ENCODE assay signal across 16 cellular contexts in genomic region chr12:16352481-16352880, GRCh38. TPM values are rescaled to one million over a fixed set of nuclear protein-coding genes. Genes with fewer than 3 reads are reported as not detected.
DNase-seq lines count a peak whose midpoint lies in the region; ATAC-seq and TF ChIP-seq lines count a peak whose summit lies in the region.
"Had no signal": no experiment of that assay in that cellular context is flagged by ENCODE, and none has a peak within 500 bp of the region (broad histone marks: within the 10 kb centered on the region; RNA-seq: fewer than 3 reads in every experiment).

No MANE protein-coding gene starts in this region.

- DNase-seq in EL (peak; percentile 67), RKO (ENCODE audit: low spot score) (peak; percentile 25), epithelial cell of prostate (ENCODE audit: low read depth, low spot score) (no peak), osteoblast (ENCODE audit: insufficient read length, low spot score, missing footprints) (no peak), NCI-H526 (lab: John Stamatoyannopoulos, UW) (no peak)
- DNase-seq: activated CD4-positive, alpha-beta T cell treated with anti-CD3 and anti-CD28 coated beads for 48 hours; activated T-cell treated with anti-CD3 and anti-CD28 coated beads, Interleukin-2, amount 50 U/mL, for 24 hours; midbrain; MM.1S; nucleus accumbens; Right ventricle myocardium superior had no signal

- no peak for TF ChIP-seq CTCF in osteoblast (IDR thresholded peaks at IDR 0.05; ENCODE audit: extremely low read depth, low read depth, low read length)

- H3K79me2 ChIP-seq in osteoblast (ENCODE audit: insufficient read depth, low read length) = peaks cover 58% of the 10 kb centered on the region

- no peaks in the 10 kb centered on the region for H4K20me1 ChIP-seq in osteoblast (ENCODE audit: insufficient read depth, low read length)
- H4K20me1 ChIP-seq: BLaER1 treated with 17β-estradiol and CSF1 and Interleukin-3, amounts not matched to agents 10 nM and 100 nM had no signal

- peaks cover 29% of the 10 kb centered on the region for H3K36me3 ChIP-seq in osteoblast (ENCODE audit: insufficient read depth, low read length)
- H3K36me3 ChIP-seq: BLaER1 treated with 17β-estradiol and CSF1 and Interleukin-3, amounts not matched to agents 10 nM and 100 nM had no signal

- peak overlapping the region; percentile 10 for H3K4me3 ChIP-seq in osteoblast (ENCODE audit: insufficient read depth, low read length)
- H3K4me3 ChIP-seq: BLaER1 treated with 17β-estradiol and CSF1 and Interleukin-3, amounts not matched to agents 10 nM and 100 nM; GM12878 had no signal

- no peaks in the 10 kb centered on the region for H3K27me3 ChIP-seq in osteoblast (ENCODE audit: insufficient read depth, low read length)
- H3K27me3 ChIP-seq: BLaER1 treated with 17β-estradiol and CSF1 and Interleukin-3, amounts not matched to agents 10 nM and 100 nM had no signal

- H3K9me3 ChIP-seq in osteoblast (ENCODE audit: low read depth, low read length) = no peaks in the 10 kb centered on the region
- H3K9me3 ChIP-seq: BLaER1 treated with 17β-estradiol and CSF1 and Interleukin-3, amounts not matched to agents 10 nM and 100 nM had no signal

- H3K27ac ChIP-seq in epithelial cell of prostate (peak overlapping the region; percentile 95), osteoblast (ENCODE audit: low read depth, low read length) (peak overlapping the region; percentile 69)
- H3K27ac ChIP-seq: BLaER1 treated with 17β-estradiol and CSF1 and Interleukin-3, amounts not matched to agents 10 nM and 100 nM had no signal

- peaks cover 40% of the 10 kb centered on the region for H3K4me1 ChIP-seq in osteoblast (ENCODE audit: insufficient read depth, low read length)

- H2AFZ ChIP-seq in osteoblast (ENCODE audit: low read length) = no peak overlapping the region

- ATAC-seq in GM18909 (IDR thresholded peaks at IDR 0.05; ENCODE audit: poor library complexity, unreplicated experiment) (no peak), HG02885 (IDR thresholded peaks at IDR 0.05; ENCODE audit: poor library complexity, unreplicated experiment) (no peak), GM19351 (IDR thresholded peaks at IDR 0.05; ENCODE audit: unreplicated experiment) (no peak)
- ATAC-seq: GM12878 had no signal

- peak overlapping the region; percentile 59 for H3K4me2 ChIP-seq in osteoblast (ENCODE audit: insufficient read depth, low read length)
- H3K4me2 ChIP-seq: BLaER1 treated with 17β-estradiol and CSF1 and Interleukin-3, amounts not matched to agents 10 nM and 100 nM had no signal

RNA-seq across cellular contexts. Expression of gene MGST1, which starts 5.0 kb away (rescaled TPM):
- 72.7 and 81.9 TPM in 2 replicates for total RNA-seq in osteoblast

Comparison
In these comparisons a context has a peak if more than half of its experiments do, and no peak if none do; other contexts are left out.
1. DNase-seq: peak in EL (single experiment) and RKO (single experiment); none in epithelial cell of prostate (single experiment), osteoblast (single experiment) and NCI-H526 (0 of 2).